30 cellular contexts compared by ENCODE assay signal in genomic region chr1:198842686-198843085, GRCh38.
"Had no signal": no experiment of that assay in that cellular context is flagged by ENCODE, and none has a peak within 500 bp of the region (broad histone marks: within the 10 kb centered on the region; RNA-seq: fewer than 3 reads in every experiment).

No MANE protein-coding gene starts in this region.

- H3K4me3 Mint-ChIP-seq: immature natural killer cell; memory B cell; mesothelial cell of epicardium; naive B cell; natural killer cell treated with Interleukin-12 subunit alpha and Interleukin-12 subunit beta and Interleukin-15 and Interleukin-18, amount 100 ng/mL, for 72 hours; neural progenitor cell; stimulated activated effector memory CD8-positive, alpha-beta T cell treated with anti-CD3 and anti-CD28 coated beads, Interleukin-12 subunit alpha, Interleukin-12 subunit beta, amount 100 ng/mL, for 72 hours had no signal

- H3K27me3 ChIP-seq: esophagus muscularis mucosa, foreskin keratinocyte, gastroesophageal sphincter, neural progenitor cell, right atrium auricular region, testis, tibial artery, upper lobe of left lung, uterus had no signal

- H3K4me1 ChIP-seq: esophagus muscularis mucosa, gastroesophageal sphincter, neural progenitor cell, prostate gland, right atrium auricular region, testis, tibial artery, uterus had no signal

- H3K9me3 Mint-ChIP-seq: immature natural killer cell; memory B cell; stimulated activated effector memory CD8-positive, alpha-beta T cell treated with anti-CD3 and anti-CD28 coated beads, Interleukin-12 subunit alpha, Interleukin-12 subunit beta, amount 100 ng/mL, for 72 hours had no signal

- H3K4me1 Mint-ChIP-seq: neural progenitor cell; stimulated activated effector memory CD8-positive, alpha-beta T cell treated with anti-CD3 and anti-CD28 coated beads, Interleukin-12 subunit alpha, Interleukin-12 subunit beta, amount 100 ng/mL, for 72 hours had no signal

- H3K27ac Mint-ChIP-seq: immature natural killer cell; memory B cell; mesothelial cell of epicardium; naive B cell; natural killer cell treated with Interleukin-12 subunit alpha and Interleukin-12 subunit beta and Interleukin-15 and Interleukin-18, amount 100 ng/mL, for 72 hours; neural progenitor cell; stimulated activated effector memory CD8-positive, alpha-beta T cell treated with anti-CD3 and anti-CD28 coated beads, Interleukin-12 subunit alpha, Interleukin-12 subunit beta, amount 100 ng/mL, for 72 hours had no signal

- H2AFZ ChIP-seq: neural progenitor cell had no signal

- H3K36me3 ChIP-seq: gastroesophageal sphincter, neural progenitor cell, prostate gland, right atrium auricular region, tibial artery, uterus had no signal

- H3K27me3 Mint-ChIP-seq: memory B cell; naive B cell; natural killer cell treated with Interleukin-12 subunit alpha and Interleukin-12 subunit beta and Interleukin-15 and Interleukin-18, amount 100 ng/mL, for 72 hours had no signal

- H3K36me3 Mint-ChIP-seq: memory B cell; stimulated activated effector memory CD8-positive, alpha-beta T cell treated with anti-CD3 and anti-CD28 coated beads, Interleukin-12 subunit alpha, Interleukin-12 subunit beta, amount 100 ng/mL, for 72 hours had no signal

- H3K4me2 ChIP-seq: neural progenitor cell had no signal

- ATAC-seq: foreskin keratinocyte; gastroesophageal sphincter; mucosa of descending colon; natural killer cell treated with Interleukin-12 subunit alpha and Interleukin-12 subunit beta and Interleukin-15 and Interleukin-18, amount 100 ng/mL, for 72 hours; sciatic nerve; stimulated activated effector memory CD8-positive, alpha-beta T cell treated with anti-CD3 and anti-CD28 coated beads, Interleukin-12 subunit alpha, Interleukin-12 subunit beta, amount 100 ng/mL, for 72 hours had no signal

- H3K4me3 ChIP-seq: coronary artery, esophagus muscularis mucosa, gastroesophageal sphincter, lung, mucosa of descending colon, neural progenitor cell, prostate gland, right atrium auricular region, testis, tibial artery, upper lobe of left lung, uterus had no signal

- DNase-seq: dermis blood vessel endothelial cell; effector memory CD4-positive, alpha-beta T cell; foreskin keratinocyte; glutamatergic neuron; hypothalamus; immature natural killer cell; islet precursor cell; kidney glomerular epithelial cell; mucosa of descending colon; naive B cell; stimulated activated CD4-positive, alpha-beta T cell treated with anti-CD3 and anti-CD28 coated beads, Interleukin-2, amount 100 ng/mL, for 24 hours; stimulated activated CD4-positive, alpha-beta T cell treated with anti-CD3 and anti-CD28 coated beads, Interleukin-4, amount 100 ng/mL, for 24 hours; stimulated activated naive CD4-positive, alpha-beta T cell treated with Interleukin-2 at 50 U/mL for 16 hours; substantia nigra; testis; tibial artery; upper lobe of left lung; uterus had no signal

- H3K27ac ChIP-seq: coronary artery, esophagus muscularis mucosa, foreskin keratinocyte, gastroesophageal sphincter, neural progenitor cell, prostate gland, right atrium auricular region, testis, tibial artery, upper lobe of left lung, uterus had no signal

- H3K9me3 ChIP-seq: esophagus muscularis mucosa, gastroesophageal sphincter, mucosa of descending colon, prostate gland, right atrium auricular region, testis, tibial artery, upper lobe of left lung, uterus had no signal
